18 cellular contexts compared by ENCODE assay signal in the genomic region with DNA sequence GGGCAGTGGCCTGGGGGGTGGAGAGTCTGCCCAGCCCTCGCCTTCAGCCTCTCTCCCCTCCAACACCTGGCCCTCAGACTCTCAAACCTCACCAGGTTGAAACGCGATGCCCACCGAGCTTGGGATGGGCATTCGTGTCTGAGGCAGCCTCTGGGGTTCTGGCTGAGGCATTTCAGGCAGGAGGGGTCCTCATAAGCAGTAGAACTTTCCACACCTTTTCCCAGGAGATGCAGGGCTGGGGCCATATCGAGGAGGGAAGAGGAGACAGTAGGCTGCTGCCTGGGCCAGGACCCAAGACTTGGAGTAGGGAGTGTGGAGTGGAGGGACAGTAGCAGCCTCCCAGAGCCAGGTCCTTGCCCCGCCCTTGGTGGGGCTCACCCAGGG. TPM values are rescaled to one million over a fixed set of nuclear protein-coding genes. Genes with fewer than 3 reads are reported as not detected.
DNase-seq lines count a peak whose midpoint lies in the region; ATAC-seq and TF ChIP-seq lines count a peak whose summit lies in the region.
"Had no signal": no experiment of that assay in that cellular context is flagged by ENCODE, and none has a peak within 500 bp of the region (broad histone marks: within the 10 kb centered on the region; RNA-seq: fewer than 3 reads in every experiment).

No MANE protein-coding gene starts in this region.

- no peaks in the 10 kb centered on the region for H3K36me3 Mint-ChIP-seq in WTC11
- H3K36me3 Mint-ChIP-seq in activated naive CD4-positive, alpha-beta T cell treated with anti-CD3 and anti-CD28 coated beads, Interleukin-2, amount 10 ng/mL, durations not matched to agents 7 days and 5 days: no peaks in the 10 kb centered on the region
- H3K36me3 Mint-ChIP-seq: CD8-positive, alpha-beta T cell had no signal

- no peak overlapping the region for H3K27ac ChIP-seq in Peyer's patch
- H3K27ac ChIP-seq: A549 had no signal

- no peak for ATAC-seq in WTC11
- ATAC-seq in omental fat pad (ENCODE audit: low FRiP score): no peak
- ATAC-seq in GM18498 (IDR thresholded peaks at IDR 0.05; ENCODE audit: unreplicated experiment): no peak
- ATAC-seq in HG02852 (IDR thresholded peaks at IDR 0.05; ENCODE audit: unreplicated experiment): no peak
- ATAC-seq: A549; CD8-positive, alpha-beta T cell; GM23338 had no signal

- no peaks in the 10 kb centered on the region for H3K36me3 ChIP-seq in Peyer's patch

- no peaks in the 10 kb centered on the region for H3K4me1 Mint-ChIP-seq in WTC11
- no peaks in the 10 kb centered on the region for H3K4me1 Mint-ChIP-seq in activated naive CD4-positive, alpha-beta T cell treated with anti-CD3 and anti-CD28 coated beads, Interleukin-2, amount 10 ng/mL, durations not matched to agents 7 days and 5 days
- H3K4me1 Mint-ChIP-seq: GM23338, H9 had no signal

- no peak overlapping the region for H3K27ac Mint-ChIP-seq in WTC11
- H3K27ac Mint-ChIP-seq in activated naive CD4-positive, alpha-beta T cell treated with anti-CD3 and anti-CD28 coated beads, Interleukin-2, amount 10 ng/mL, durations not matched to agents 7 days and 5 days: no peak overlapping the region
- H3K27ac Mint-ChIP-seq: CD8-positive, alpha-beta T cell; GM23338; H9 had no signal

- POLR2A ChIA-PET in WTC11 (lab: Charles Lee): interaction anchor here (0.5 kb wide), 1 partner anchor 1783 kb away, joined by 3 read pairs; no protein-coding TSS in a partner anchor

- H3K27me3 ChIP-seq in Peyer's patch: no peaks in the 10 kb centered on the region

- no peaks in the 10 kb centered on the region for H3K9me3 Mint-ChIP-seq in WTC11
- H3K9me3 Mint-ChIP-seq in activated naive CD4-positive, alpha-beta T cell treated with anti-CD3 and anti-CD28 coated beads, Interleukin-2, amount 10 ng/mL, durations not matched to agents 7 days and 5 days: no peaks in the 10 kb centered on the region
- H3K9me3 Mint-ChIP-seq: CD14-positive monocyte; CD8-positive, alpha-beta T cell; GM23338; H9 had no signal

- peaks cover 0 to 4% (median 0%) of the 10 kb centered on the region in 4 donors for H3K4me1 ChIP-seq in Peyer's patch
- H3K4me1 ChIP-seq: A549 had no signal

- H3K4me3 ChIP-seq in Peyer's patch: no peak overlapping the region
- H3K4me3 ChIP-seq: A549, GM23338 had no signal

- TF ChIP-seq CTCF in Peyer's patch (IDR thresholded peaks at IDR 0.05) (no peak), WTC11 (IDR thresholded peaks at IDR 0.05) (no peak), omental fat pad (IDR thresholded peaks at IDR 0.05) (no peak)

- peaks cover 6% of the 10 kb centered on the region for H3K27me3 Mint-ChIP-seq in WTC11 (ENCODE audit: low read depth)
- H3K27me3 Mint-ChIP-seq in activated naive CD4-positive, alpha-beta T cell treated with anti-CD3 and anti-CD28 coated beads, Interleukin-2, amount 10 ng/mL, durations not matched to agents 7 days and 5 days: peaks cover 6% of the 10 kb centered on the region

- no peaks in the 10 kb centered on the region for H3K9me3 ChIP-seq in Peyer's patch
- H3K9me3 ChIP-seq: A549 had no signal

- H3K4me3 Mint-ChIP-seq in WTC11: no peak overlapping the region
- H3K4me3 Mint-ChIP-seq in activated naive CD4-positive, alpha-beta T cell treated with anti-CD3 and anti-CD28 coated beads, Interleukin-2, amount 10 ng/mL, durations not matched to agents 7 days and 5 days: no peak overlapping the region
- H3K4me3 Mint-ChIP-seq: CD14-positive monocyte; CD8-positive, alpha-beta T cell; GM23338; H9 had no signal

- CTCF ChIA-PET in WTC11 (lab: Charles Lee): no interaction called here
- CTCF ChIA-PET in activated naive CD4-positive, alpha-beta T cell treated with anti-CD3 and anti-CD28 coated beads, Interleukin-2, amount 10 ng/mL, durations not matched to agents 7 days and 5 days (lab: Charles Lee): no interaction called here

- TF ChIP-seq POLR2A in Peyer's patch (IDR thresholded peaks at IDR 0.05): no peak

- DNase-seq in Peyer's patch (peak in 2 of 3 donors; percentile 34), WTC11 (ENCODE audit: low spot score) (no peak), islet precursor cell (peak; percentile 42), omental fat pad (ENCODE audit: low spot score) (peak; percentile 9), NCI-H226 (no peak)
- DNase-seq in activated naive CD4-positive, alpha-beta T cell treated with anti-CD3 and anti-CD28 coated beads, Interleukin-2, amount 10 ng/mL, durations not matched to agents 7 days and 5 days: no peak
- DNase-seq: CD8-positive, alpha-beta T cell; COR-L47; DMS153; DMS79 treated with DMSO at 0.1 percent for 48 hours; EL; H9 had no signal

TF ChIP-seq in WTC11, 78 proteins besides CTCF, POLR2A, EP300 and RAD21:
- TF ChIP-seq NFE2L1 (CRISPR knock-in tag; IDR thresholded peaks at IDR 0.05) (no peak), PRDM15 (CRISPR knock-in tag; IDR thresholded peaks at IDR 0.05) (peak; percentile 50; the same call in 1 of the 2 replicates)
TF ChIP-seq in WTC11: peak in this region for 1.

RNA-seq across cellular contexts. Expression of gene ACAA1, which starts 24.6 kb away (rescaled TPM):
- total RNA-seq in Peyer's patch: 100 to 1,000 TPM; 123 to 324 (median 186) TPM
- 34.4 to 46.5 TPM (median 39.0 TPM) in 3 replicates for total RNA-seq in WTC11 (2021)
- total RNA-seq in omental fat pad: 10 to 100 TPM; 48.1 to 69.5 (median 62.5) TPM

RNA-seq across cellular contexts. Expression of gene MYD88, which starts 26.1 kb away (rescaled TPM):
- total RNA-seq in Peyer's patch (10 to 100 TPM; 41.8 to 82.7 (median 73.8) TPM), WTC11 (2021) (18.1 to 19.2 TPM (median 19.2 TPM) in 3 replicates), omental fat pad (10 to 100 TPM; 37.6 to 78.0 (median 53.6) TPM)
- total RNA-seq: HT1080 had no signal

RNA-seq across cellular contexts. Expression of gene OXSR1, which starts 53.0 kb away (rescaled TPM):
- 10 to 100 TPM; 17.3 to 49.7 (median 28.7) TPM for total RNA-seq in Peyer's patch
- 49.4 to 52.4 TPM (median 50.6 TPM) in 3 replicates for total RNA-seq in WTC11 (2021)
- 10 to 100 TPM; 29.8 to 51.7 (median 45.5) TPM for total RNA-seq in omental fat pad

Comparison
In these comparisons a context has a peak if more than half of its experiments do, and no peak if none do; other contexts are left out.
1. DNase-seq: peak in Peyer's patch (2 of 3), islet precursor cell (single experiment) and omental fat pad (single experiment); none in WTC11 (single experiment), NCI-H226 (single experiment) and activated naive CD4-positive, alpha-beta T cell treated with anti-CD3 and anti-CD28 coated beads, Interleukin-2, amount 10 ng/mL, durations not matched to agents 7 days and 5 days (single experiment).